In genomic region chr2:157194097-157194688, GRCh38 we compare ENCODE assay signal across 8 cellular contexts.
DNase-seq lines count a peak whose midpoint lies in the region; ATAC-seq and TF ChIP-seq lines count a peak whose summit lies in the region.

No MANE protein-coding gene starts in this region.

- ATAC-seq in HCT116 (peak; percentile 80), HG03108 (IDR thresholded peaks at IDR 0.05; ENCODE audit: unreplicated experiment) (no peak)

- H4K20me1 ChIP-seq in HCT116 (ENCODE audit: insufficient read depth) (no peaks in the 10 kb centered on the region), MM.1S (ENCODE audit: insufficient read depth, low read length) (no peaks in the 10 kb centered on the region), SU-DHL-6 (ENCODE audit: low read depth, low read length) (no peaks in the 10 kb centered on the region)

- H3K4me1 ChIP-seq in HCT116 (ENCODE audit: control insufficient read depth in 1 of 2, insufficient read depth in 2 of 2, low read length in 2 of 2) (peaks cover 0 to 3% of the 10 kb centered on the region in 2 experiments; a peak in 1 of 4 replicates), MM.1S (ENCODE audit: low read length) (peaks cover 31% of the 10 kb centered on the region), trophoblast cell (ENCODE audit: control insufficient read depth in 1 of 2, insufficient read depth in 2 of 2, low read length in 2 of 2) (no peaks in the 10 kb centered on the region)

- peak; percentile 90 for TF ChIP-seq RAD21 in HCT116 (IDR thresholded peaks at IDR 0.05; ENCODE audit: low read depth)

- H3K4me2 ChIP-seq in HCT116 (ENCODE audit: low read length): no peak overlapping the region
- H3K4me2 ChIP-seq in MM.1S (ENCODE audit: low read depth, low read length): peak overlapping the region; percentile 57; the same call in 1 of the 2 replicates
- no peak overlapping the region for H3K4me2 ChIP-seq in SU-DHL-6 (ENCODE audit: low read depth, low read length, poor library complexity, severe bottlenecking)
- no peak overlapping the region for H3K4me2 ChIP-seq in trophoblast cell (ENCODE audit: low read length)

- intact Hi-C loops in HCT116 (cut with micrococcal nuclease): loop anchor here (2.0 to 10.0 kb wide), 5 partner anchors 137 to 1817 kb away; partner anchors contain the start of gene NR4A2

- H2BK12ac ChIP-seq in trophoblast cell (ENCODE audit: low read length): no peak overlapping the region

- H3K27ac ChIP-seq in HCT116 (ENCODE audit: low read depth, low read length) (no peak overlapping the region), MM.1S (ENCODE audit: low read length) (no peak overlapping the region), SU-DHL-6 (ENCODE audit: low read depth, low read length) (no peak overlapping the region), trophoblast cell (ENCODE audit: low read depth, low read length) (no peak overlapping the region)

- CTCF ChIA-PET in AG04449 (lab: Yijun Ruan, JAX) (interaction anchor here (0.6 to 2.8 kb wide), 29 partner anchors 8 to 1831 kb away, joined by 3 to 31 read pairs (median 5); partner anchors contain the start of gene GALNT5), HCT116 (lab: Charles Lee) (interaction anchor here (0.6 to 2.5 kb wide), 11 partner anchors 10 to 1825 kb away, joined by 3 to 24 read pairs (median 5); no protein-coding TSS in a partner anchor)

- no peak overlapping the region for H4K91ac ChIP-seq in trophoblast cell (ENCODE audit: low read depth, low read length)

- H4K12ac ChIP-seq in trophoblast cell (ENCODE audit: low read depth, low read length): no peak overlapping the region

- peak; percentile 55 for TF ChIP-seq CTCF in AG04449 (IDR thresholded peaks at IDR 0.05; ENCODE audit: insufficient read depth, low read length, missing control alignments)
- TF ChIP-seq CTCF in HCT116 (IDR thresholded peaks at IDR 0.05 in 2 of 3, conservative IDR thresholded peaks at IDR 0.05 in 1 of 3; ENCODE audit: borderline replicate concordance in 1 of 3, insufficient read depth in 1 of 3, low read depth in 2 of 3, low read length in 2 of 3): peak; percentile 55 to 75 (median 58); a peak in 4 of 6 replicates
- TF ChIP-seq CTCF in MM.1S (IDR thresholded peaks at IDR 0.05; ENCODE audit: low read length): peak; percentile 85
- peak; percentile 47 for TF ChIP-seq CTCF in SU-DHL-6 (IDR thresholded peaks at IDR 0.05; ENCODE audit: insufficient read depth, low read length, poor library complexity, severe bottlenecking)

- H3K4me3 ChIP-seq in AG04449 (ENCODE audit: low read depth, low read length) (no peak overlapping the region), HCT116 (replicated peaks in 1 of 2; ENCODE audit: low read depth in 1 of 2, low read length in 2 of 2) (no peak overlapping the region), MM.1S (ENCODE audit: low read length) (no peak overlapping the region), SU-DHL-6 (ENCODE audit: insufficient read depth, low read length, poor library complexity, severe bottlenecking) (no peak overlapping the region), trophoblast cell (ENCODE audit: low read depth, low read length) (no peak overlapping the region)

- H3K9ac ChIP-seq in HCT116 (ENCODE audit: low read length): no peak overlapping the region
- H3K9ac ChIP-seq in MM.1S (ENCODE audit: low read length): no peak overlapping the region
- H3K9ac ChIP-seq in SU-DHL-6 (ENCODE audit: low read length): no peak overlapping the region
- no peak overlapping the region for H3K9ac ChIP-seq in trophoblast cell (ENCODE audit: low read length)

- no peak for TF ChIP-seq POLR2A in HCT116 (IDR thresholded peaks at IDR 0.05; ENCODE audit: borderline replicate concordance, extremely low read depth, insufficient read depth, insufficient read length)

- H3K27me3 ChIP-seq in HCT116 (ENCODE audit: insufficient read depth, low read length) (no peaks in the 10 kb centered on the region), MM.1S (replicated peaks; ENCODE audit: insufficient read depth, low read length) (no peaks in the 10 kb centered on the region), SU-DHL-6 (ENCODE audit: low read length) (no peaks in the 10 kb centered on the region), trophoblast cell (ENCODE audit: insufficient read depth, low read length) (no peaks in the 10 kb centered on the region)

- no peak for DNase-seq in AG04449 (ENCODE audit: low read depth, low spot score)
- DNase-seq in GM03348 (ENCODE audit: low spot score): peak; percentile 49
- DNase-seq in HCT116 (ENCODE audit: low read depth, low spot score): peak; percentile 49
- DNase-seq in MM.1S: peak; percentile 78
- DNase-seq in fibroblast of peridontal ligament (ENCODE audit: extremely low read depth): peak; percentile 87
- peak; percentile 21 to 81 for DNase-seq in trophoblast cell

- H2AFZ ChIP-seq in HCT116 (ENCODE audit: low read depth, low read length, poor library complexity, severe bottlenecking) (peak overlapping the region; percentile 89), MM.1S (ENCODE audit: low read length) (no peak overlapping the region), SU-DHL-6 (ENCODE audit: low read depth, low read length, severe bottlenecking) (no peak overlapping the region), trophoblast cell (ENCODE audit: insufficient read depth, low read length, poor library complexity) (no peak overlapping the region)

- no TSS peak for BruUV-seq in HCT116 (replicated peaks; lab: Mats Ljungman, UMichigan)

- H2AK5ac ChIP-seq in trophoblast cell (ENCODE audit: low read length): no peak overlapping the region

- H2BK5ac ChIP-seq in trophoblast cell (ENCODE audit: low read depth, low read length, poor library complexity): no peak overlapping the region

- POLR2A ChIA-PET in AG04449 (lab: Yijun Ruan, JAX) (no interaction called here), HCT116 (lab: Charles Lee) (no interaction called here)

- no peaks in the 10 kb centered on the region for H3K9me3 ChIP-seq in HCT116 (ENCODE audit: control insufficient read depth in 1 of 2, insufficient read depth in 1 of 2, low read depth in 1 of 2, low read length in 2 of 2)
- H3K9me3 ChIP-seq in MM.1S (replicated peaks; ENCODE audit: insufficient read depth, low read length): no peaks in the 10 kb centered on the region
- no peaks in the 10 kb centered on the region for H3K9me3 ChIP-seq in SU-DHL-6 (ENCODE audit: insufficient read depth, low read length)
- no peaks in the 10 kb centered on the region for H3K9me3 ChIP-seq in trophoblast cell (ENCODE audit: insufficient read depth, low read depth, low read length)

- no CpG with 5 or more reads among the region's 2 CpGs for WGBS in trophoblast cell (ENCODE audit: extremely low coverage, insufficient coverage, insufficient read length)

- H3K9me2 ChIP-seq in HCT116 (ENCODE audit: insufficient read depth) (no peaks in the 10 kb centered on the region), MM.1S (replicated peaks; ENCODE audit: insufficient read depth, low read length) (no peaks in the 10 kb centered on the region), SU-DHL-6 (replicated peaks; ENCODE audit: insufficient read depth, low read length) (no peaks in the 10 kb centered on the region)

- H3K4ac ChIP-seq in trophoblast cell (ENCODE audit: low read depth, low read length): no peak overlapping the region

- no peak overlapping the region for H2BK120ac ChIP-seq in trophoblast cell (ENCODE audit: insufficient read depth, low read length, poor library complexity)

- H3F3A ChIP-seq in MM.1S (ENCODE audit: insufficient read depth, low read length) (peaks cover 19% of the 10 kb centered on the region), SU-DHL-6 (ENCODE audit: insufficient read depth) (no peaks in the 10 kb centered on the region)

- H3K18ac ChIP-seq in trophoblast cell (ENCODE audit: low read length): no peak overlapping the region

- H3K14ac ChIP-seq in trophoblast cell (ENCODE audit: low read length): no peak overlapping the region

- H3K36me3 ChIP-seq in HCT116 (ENCODE audit: control insufficient read depth in 1 of 2, insufficient read depth in 2 of 2, low read length in 2 of 2) (no peaks in the 10 kb centered on the region), MM.1S (replicated peaks; ENCODE audit: insufficient read depth, low read length) (no peaks in the 10 kb centered on the region), SU-DHL-6 (ENCODE audit: low read length) (no peaks in the 10 kb centered on the region), trophoblast cell (ENCODE audit: control insufficient read depth in 1 of 2, insufficient read depth in 2 of 2, low read length in 2 of 2) (no peaks in the 10 kb centered on the region)

- H3K79me1 ChIP-seq in trophoblast cell (ENCODE audit: low read length): no peaks in the 10 kb centered on the region

- H3K23ac ChIP-seq in trophoblast cell (ENCODE audit: low read length): no peak overlapping the region

- H4K8ac ChIP-seq in trophoblast cell (ENCODE audit: low read depth, low read length): no peak overlapping the region

- no peaks in the 10 kb centered on the region for H3K79me2 ChIP-seq in HCT116 (ENCODE audit: insufficient read depth, low read length)
- no peaks in the 10 kb centered on the region for H3K79me2 ChIP-seq in MM.1S (ENCODE audit: low read length)
- no peaks in the 10 kb centered on the region for H3K79me2 ChIP-seq in SU-DHL-6 (ENCODE audit: insufficient read depth, low read length)
- H3K79me2 ChIP-seq in trophoblast cell (ENCODE audit: control insufficient read depth, insufficient read depth, low read length, poor library complexity): no peaks in the 10 kb centered on the region

- RAD21 ChIA-PET in HCT116 (lab: Charles Lee; ENCODE audit: low non-redundant PET in 1 of 2, low total read pairs in 2 of 2, uncharacterized antibody in 2 of 2, unreplicated experiment in 2 of 2): interaction anchor here (0.6 to 1.0 kb wide), 2 partner anchors 137 to 860 kb away, joined by 3 to 5 read pairs; no protein-coding TSS in a partner anchor
